Comparison of ENCODE assay signal across 8 cellular contexts in genomic region chr3:172102123-172102882, GRCh38.
DNase-seq lines count a peak whose midpoint lies in the region; ATAC-seq and TF ChIP-seq lines count a peak whose summit lies in the region.

No MANE protein-coding gene starts in this region.

- no peak for TF ChIP-seq CTCF in lower leg skin (IDR thresholded peaks at IDR 0.05)

- H3K9me3 ChIP-seq in CD4-positive, alpha-beta memory T cell (ENCODE audit: control insufficient read depth in 1 of 2, low read length in 2 of 2) = no peaks in the 10 kb centered on the region
- H3K9me3 ChIP-seq in SJCRH30 (replicated peaks) = no peaks in the 10 kb centered on the region

- intact Hi-C loops in CD4-positive, alpha-beta memory T cell (cut with micrococcal nuclease) = loop anchor here (1.0 to 10.0 kb wide), 5 partner anchors 45 to 1918 kb away; partner anchors contain the start of genes FNDC3B, PHC3 and TNIK
- intact Hi-C loops in lower leg skin (cut with DNase I; ENCODE audit: low total_unique reads) = no loop called here

- POLR2A ChIA-PET in CD4-positive, alpha-beta memory T cell (lab: Charles Lee; ENCODE audit: partially characterized antibody) = interaction anchor here (0.6 to 3.2 kb wide), 5 partner anchors 14 to 67 kb away, joined by 3 to 11 read pairs (median 5); no protein-coding TSS in a partner anchor

- peak overlapping the region; percentile 25 for H3K27ac ChIP-seq in CD4-positive, alpha-beta memory T cell (ENCODE audit: low read depth, low read length)
- H3K27ac ChIP-seq in SJCRH30 = no peak overlapping the region

- 51 to 52% methylated on average over 5 of the region's 5 CpGs for WGBS in lower leg skin, 2 donors

- peaks cover 76% of the 10 kb centered on the region for H3K4me1 ChIP-seq in CD4-positive, alpha-beta memory T cell (ENCODE audit: insufficient read depth, low read length)
- H3K4me1 ChIP-seq in SJCRH30 = peaks cover 36% of the 10 kb centered on the region

- peaks cover 0 to 2% (median 0%) of the 10 kb centered on the region in 8 donors for H3K9me3 Mint-ChIP-seq in CD4-positive, alpha-beta memory T cell
- H3K9me3 Mint-ChIP-seq in immature natural killer cell = no peaks in the 10 kb centered on the region

- H3K27me3 ChIP-seq in CD4-positive, alpha-beta memory T cell (ENCODE audit: insufficient read depth, low read length) = no peaks in the 10 kb centered on the region
- no peaks in the 10 kb centered on the region for H3K27me3 ChIP-seq in SJCRH30

- H3K36me3 ChIP-seq in CD4-positive, alpha-beta memory T cell (ENCODE audit: insufficient read depth, low read length) = no peaks in the 10 kb centered on the region
- H3K36me3 ChIP-seq in SJCRH30 = peaks cover 9% of the 10 kb centered on the region

- H3K4me1 Mint-ChIP-seq in CD4-positive, alpha-beta memory T cell = peaks cover 53 to 82% (median 73%) of the 10 kb centered on the region in 4 donors
- peaks cover 93 to 100% of the 10 kb centered on the region in 2 donors for H3K4me1 Mint-ChIP-seq in immature natural killer cell

- peaks cover 2 to 3% of the 10 kb centered on the region in 2 donors for H3K36me3 Mint-ChIP-seq in CD4-positive, alpha-beta memory T cell
- H3K36me3 Mint-ChIP-seq in immature natural killer cell = peaks cover 0 to 4% (median 0%) of the 10 kb centered on the region in 3 donors

- TF ChIP-seq POLR2A in lower leg skin (IDR thresholded peaks at IDR 0.05) = no peak

- H3K27ac Mint-ChIP-seq in CD4-positive, alpha-beta memory T cell = peak overlapping the region; percentile 64 to 91 (median 86)
- H3K27ac Mint-ChIP-seq in immature natural killer cell = peak overlapping the region; percentile 72 to 92 (median 88)

- H3K4me3 Mint-ChIP-seq in CD4-positive, alpha-beta memory T cell = peak overlapping the region; percentile 36 to 79 (median 64)
- H3K4me3 Mint-ChIP-seq in immature natural killer cell = peak overlapping the region; percentile 64 to 83 (median 77)

- peak; percentile 44 to 49 (median 46) for DNase-seq in CD4-positive, alpha-beta memory T cell
- DNase-seq in T-helper 22 cell (ENCODE audit: low read depth) = peak; percentile 23
- DNase-seq in immature natural killer cell = peak; percentile 47 to 51 (median 50)
- no peak for DNase-seq in lower leg skin (ENCODE audit: low spot score in 2 of 2)
- no peak for DNase-seq in DMS 273 treated with DMSO at 0.1 percent for 48 hours (lab: John Stamatoyannopoulos, UW)
- DNase-seq in GM19240 (ENCODE audit: insufficient read length, low spot score) = no peak
- no peak for DNase-seq in SJCRH30

- CTCF ChIA-PET in CD4-positive, alpha-beta memory T cell (lab: Charles Lee; ENCODE audit: partially characterized antibody) = interaction anchor here (0.9 to 3.3 kb wide), 5 partner anchors 14 to 520 kb away, joined by 3 to 21 read pairs (median 6); no protein-coding TSS in a partner anchor

- peak; percentile 23 for ATAC-seq in GM21529 (IDR thresholded peaks at IDR 0.05; ENCODE audit: unreplicated experiment)

- H3K4me3 ChIP-seq in CD4-positive, alpha-beta memory T cell (ENCODE audit: low read length in 2 of 2) = no peak overlapping the region
- H3K4me3 ChIP-seq in lower leg skin (ENCODE audit: low read depth, poor library complexity, severe bottlenecking) (no peak overlapping the region), SJCRH30 (no peak overlapping the region)

- no peaks in the 10 kb centered on the region for H3K27me3 Mint-ChIP-seq in CD4-positive, alpha-beta memory T cell
- peaks cover 5 to 11% (median 9%) of the 10 kb centered on the region in 3 donors for H3K27me3 Mint-ChIP-seq in immature natural killer cell (ENCODE audit: low read depth in 3 of 3)

Comparison
In these comparisons a context has a peak if more than half of its experiments do, and no peak if none do; other contexts are left out.
1. DNase-seq: peak in CD4-positive, alpha-beta memory T cell (5 of 5), T-helper 22 cell (single experiment) and immature natural killer cell (3 of 3); none in lower leg skin (0 of 2), DMS 273 treated with DMSO at 0.1 percent for 48 hours (single experiment), GM19240 (single experiment) and SJCRH30 (0 of 2).